Comparison of ENCODE assay signal across 7 cellular contexts in genomic region chr2:20051518-20052228, GRCh38. TPM values are rescaled to one million over a fixed set of nuclear protein-coding genes. Genes with fewer than 3 reads are reported as not detected.
DNase-seq lines count a peak whose midpoint lies in the region; ATAC-seq lines count a peak whose summit lies in the region.

LAPTM4A (minus strand) TSS chr2:20051628; CDS start chr2:20051520, 108 bp downstream.

- DNase-seq in NCI-H2029 treated with DMSO at 0.1 percent for 48 hours (lab: John Stamatoyannopoulos, UW) (peak; percentile 94), T-helper 9 cell (peak; percentile 95), astrocyte of the hippocampus (ENCODE audit: low read depth, low spot score) (peak; percentile 100), hepatic stellate cell (ENCODE audit: low spot score) (peak; percentile 98), renal cortical epithelial cell (ENCODE audit: low read depth) (peak; percentile 100)

- ATAC-seq in GM18511 (IDR thresholded peaks at IDR 0.05; ENCODE audit: unreplicated experiment) (peak; percentile 96), HG03025 (IDR thresholded peaks at IDR 0.05; ENCODE audit: low FRiP score, unreplicated experiment) (peak; percentile 99)

RNA-seq across cellular contexts. Expression of gene LAPTM4A, which starts in this region (rescaled TPM):
- total RNA-seq in renal cortical epithelial cell: 265 and 357 TPM in 2 replicates

Comparison
In these comparisons a context has a peak if more than half of its experiments do, and no peak if none do; other contexts are left out.
1. Peak in every context shown above with its lines: DNase-seq and ATAC-seq.